In genomic region chr1:39204441-39205081, GRCh38 we compare ENCODE assay signal across 8 cellular contexts. TPM values are rescaled to one million over a fixed set of nuclear protein-coding genes. Genes with fewer than 3 reads are reported as not detected.
DNase-seq lines count a peak whose midpoint lies in the region; ATAC-seq, FAIRE-seq and TF ChIP-seq lines count a peak whose summit lies in the region.

TSS of gene MACF1 (plus strand) at chr1:39204695. CDS start at chr1:39205023, 328 bp downstream.

- BruUV-seq in A673 (replicated peaks; lab: Mats Ljungman, UMichigan) (no TSS peak), K562 (replicated peaks; lab: Mats Ljungman, UMichigan) (no TSS peak)

- H3K4me3 ChIP-seq in A673 (ENCODE audit: low read depth, low read length, poor library complexity, severe bottlenecking) (no peak within 1 kb of the TSS), SJCRH30 (peak within 1 kb of the TSS; percentile 47), K562 (peak within 1 kb of the TSS; percentile 39)

- H3K27me3 ChIP-seq in A673 (replicated peaks; ENCODE audit: insufficient read depth, low read depth, low read length, poor library complexity) (no peaks in the 10 kb centered on the region), SJCRH30 (no peaks in the 10 kb centered on the region), K562 (ENCODE audit: control insufficient read depth in 2 of 2, insufficient read depth in 2 of 2, low read length in 2 of 2) (no peaks in the 10 kb centered on the region)

- 0 out of 2 replicates have a peak, but pooled peaks have one; percentile 35 for TF ChIP-seq POLR2A in K562 (conservative IDR thresholded peaks at IDR 0.05)

- peak; percentile 21 to 64; a peak in 3 of 4 replicates for TF ChIP-seq RAD21 in K562 (CRISPR knock-in tag; conservative IDR thresholded peaks at IDR 0.05 in 1 of 2, IDR thresholded peaks at IDR 0.05 in 1 of 2)

- FAIRE-seq in K562 (lab: Jason Lieb, UNC), result peak; percentile 90

- no peaks in the 10 kb centered on the region for H3K9me1 ChIP-seq in K562 (ENCODE audit: control insufficient read depth, insufficient read depth, low read length)

- intact Hi-C loops in A673 (cut with micrococcal nuclease; ENCODE audit: unreplicated experiment) (no loop called here), K562 (cut with micrococcal nuclease) (loop anchor here (1.0 kb wide), 2 partner anchors 12 to 54 kb away; no protein-coding TSS in a partner anchor)

- H3K27ac ChIP-seq in A673 (ENCODE audit: low read depth, low read length, poor library complexity, severe bottlenecking), result peak within 1 kb of the TSS; percentile 6
- peak within 1 kb of the TSS; percentile 52 for H3K27ac ChIP-seq in SJCRH30
- peak within 1 kb of the TSS; percentile 81 for H3K27ac ChIP-seq in K562 (ENCODE audit: extremely low read depth, low read depth, low read length)

- POLR2A ChIA-PET in A673 (lab: Charles Lee; ENCODE audit: low non-redundant PET) (no interaction called here), K562 (lab: Yijun Ruan, JAX) (interaction anchor here (0.6 to 6.0 kb wide), 11 partner anchors 11 to 1637 kb away, joined by 3 to 61 read pairs (median 4); no protein-coding TSS in a partner anchor)

- H3K79me2 ChIP-seq in K562 (ENCODE audit: control insufficient read depth, insufficient read depth, low read length), result peaks cover 59% of the 10 kb centered on the region

- H3K36me3 ChIP-seq in A673 (ENCODE audit: insufficient read depth, low read length, poor library complexity, severe bottlenecking) (no peaks in the 10 kb centered on the region), SJCRH30 (no peaks in the 10 kb centered on the region), K562 (ENCODE audit: control insufficient read depth, insufficient read depth, low read length) (no peaks in the 10 kb centered on the region; the same call in 2 of the 3 replicates)

- peak within 1 kb of the TSS; percentile 46 for H2AFZ ChIP-seq in K562 (ENCODE audit: low read depth, low read length)

- peak within 1 kb of the TSS; percentile 56 to 86; a peak in 3 of 4 replicates for H3K9ac ChIP-seq in K562 (ENCODE audit: insufficient read depth in 1 of 2, low read depth in 2 of 2, low read length in 2 of 2)

- DNase-seq in A673 (ENCODE audit: low spot score) (peak; percentile 41), SJCRH30 (peak; percentile 74 to 77), K562 (ENCODE audit: extremely low read depth in 1 of 4, low spot score in 3 of 4) (peak; percentile 57 to 89 (median 68)), hepatic stellate cell (ENCODE audit: low spot score) (peak; percentile 80), pulmonary artery endothelial cell (ENCODE audit: low read depth, low spot score) (peak; percentile 79)

- in situ Hi-C loops in K562 (cut with MboI), result no loop called here

- under 1% methylated on average over 9 of the region's 9 CpGs for WGBS in K562 (ENCODE audit: insufficient coverage, low coverage, missing lambda C conversion rate)

- TF ChIP-seq CTCF in A673 (conservative IDR thresholded peaks at IDR 0.05; ENCODE audit: low read depth, low read length), result no peak
- TF ChIP-seq CTCF in K562 (IDR thresholded peaks at IDR 0.05 in 2 of 3, conservative IDR thresholded peaks at IDR 0.05 in 1 of 3; ENCODE audit: insufficient read depth in 2 of 3, low read depth in 1 of 3, low read length in 3 of 3), result peak; percentile 34 to 47 (median 45); a peak in 5 of 6 replicates

- CTCF ChIA-PET in A673 (lab: Charles Lee) (interaction anchor here (1.2 kb wide), 1 partner anchor 13 kb away, joined by 3 read pairs; no protein-coding TSS in a partner anchor), K562 (lab: Yijun Ruan, JAX; ENCODE audit: low intra/inter-chr PET ratio) (interaction anchor here (1.0 to 1.1 kb wide), 2 partner anchors 54 to 56 kb away, joined by 3 to 5 read pairs; no protein-coding TSS in a partner anchor)

- no peaks in the 10 kb centered on the region for H3K9me3 ChIP-seq in A673 (ENCODE audit: low read depth, low read length, poor library complexity, severe bottlenecking)
- H3K9me3 ChIP-seq in SJCRH30 (replicated peaks), result no peaks in the 10 kb centered on the region
- H3K9me3 ChIP-seq in K562 (replicated peaks; ENCODE audit: control insufficient read depth, insufficient read depth, low read depth, low read length), result no peaks in the 10 kb centered on the region

- ATAC-seq in GM21786 (IDR thresholded peaks at IDR 0.05; ENCODE audit: unreplicated experiment), result peak; percentile 37
- ATAC-seq in K562, result peak; percentile 79
- ATAC-seq in HG03175 (IDR thresholded peaks at IDR 0.05; ENCODE audit: unreplicated experiment), result no peak
- no peak for ATAC-seq in GM21526 (IDR thresholded peaks at IDR 0.05; ENCODE audit: low FRiP score, unreplicated experiment)

- H3K4me2 ChIP-seq in K562 (ENCODE audit: insufficient read depth, low read length), result peak within 1 kb of the TSS; percentile 82

- peak; percentile 53; the same call in 1 of the 2 replicates for TF ChIP-seq EP300 in K562 (IDR thresholded peaks at IDR 0.05; ENCODE audit: low read length)

- H3K4me1 ChIP-seq in A673 (ENCODE audit: insufficient read depth, low read length, poor library complexity, severe bottlenecking) (peaks cover 21% of the 10 kb centered on the region), SJCRH30 (peaks cover 19% of the 10 kb centered on the region), K562 (replicated peaks in 1 of 2; ENCODE audit: control insufficient read depth in 2 of 2, insufficient read depth in 2 of 2, low read length in 2 of 2) (peaks cover 17 to 28% of the 10 kb centered on the region in 2 experiments)

- H4K20me1 ChIP-seq in K562 (replicated peaks; ENCODE audit: control insufficient read depth, insufficient read depth, low read length), result no peaks in the 10 kb centered on the region

TF ChIP-seq in K562, 482 proteins besides CTCF, POLR2A, EP300 and RAD21 (continues in another document):
- TF ChIP-seq SOX6 (IDR thresholded peaks at IDR 0.05) (peak; percentile 81), CBFA2T2 (conservative IDR thresholded peaks at IDR 0.05) (peak; percentile 35), CREB3L1 (IDR thresholded peaks at IDR 0.05; ENCODE audit: borderline replicate concordance, low read depth) (no peak), ZNF639 (CRISPR knock-in tag; conservative IDR thresholded peaks at IDR 0.05 in 1 of 2, IDR thresholded peaks at IDR 0.05 in 1 of 2) (peak in 1 of 2 experiments; percentile 31; a peak in 1 of 4 replicates), FOSL1 (tag; conservative IDR thresholded peaks at IDR 0.05) (peak; percentile 77), ATF1 (CRISPR knock-in tag; IDR thresholded peaks at IDR 0.05) (no peak), ATF1 (tag; IDR thresholded peaks at IDR 0.05) (peak; percentile 81), TBL1XR1 (IDR thresholded peaks at IDR 0.05; ENCODE audit: low read length in 2 of 2) (peak in 1 of 2 experiments; percentile 69; a peak in 1 of 4 replicates)

RNA-seq across cellular contexts. Expression of gene MACF1, which starts in this region (rescaled TPM):
- total RNA-seq in A673 (2021) (261 and 265 TPM in 2 replicates), K562 (2014; rRNA removed) (147 and 152 TPM in 2 replicates), K562 (2014; rRNA removed; fragmentation: Illumina TruSeq; extraction: Trizol) (149 and 159 TPM in 2 replicates), K562 (2015; rRNA removed; fragmentation: Illumina TruSeq; extraction: Trizol) (223 and 232 TPM in 2 replicates), K562 (2021) (175 and 200 TPM in 2 replicates), pulmonary artery endothelial cell (580 and 584 TPM in 2 replicates)
- 160 and 172 TPM in 2 replicates for total RNA-seq in SJCRH30 (2014; rRNA removed; shearing (Covaris generic))
- total RNA-seq in K562 (2011; cell fraction: chromatin; rRNA removed; ENCODE audit: low replicate concordance), result 567 and 1,155 TPM in 2 replicates
- total RNA-seq in K562 (2011; cell fraction: nucleolus; rRNA removed), result 256 and 329 TPM in 2 replicates
- total RNA-seq in K562 (2011; cell fraction: nucleoplasm; rRNA removed), result 400 and 459 TPM in 2 replicates
- polyA plus RNA-seq in K562 (2011; rRNA removed) (71.6 and 72.1 TPM in 2 replicates), K562 (2014; fragmentation: Illumina TruSeq; extraction: Trizol) (99.7 and 112 TPM in 2 replicates), K562 (2014; fragmentation: Nextera tagmentation; extraction: Ambion mirVana) (10 to 100 TPM; 13.2 to 21.2 TPM), K562 (2014; rRNA removed) (86.1 and 96.3 TPM in 2 replicates)
- 35.7 and 47.7 TPM in 2 replicates for polyA plus RNA-seq in K562 (2011; cell fraction: cytosol; rRNA removed)
- 255 and 292 TPM in 2 replicates for polyA plus RNA-seq in K562 (2011; cell fraction: nucleus; rRNA removed)
- polyA plus RNA-seq in K562 (2012), result 97.8 and 152 TPM in 2 replicates
- 480 TPM in 2 replicates for polyA minus RNA-seq in K562 (2011; rRNA and poly(A)+ RNA removed)
- polyA minus RNA-seq in K562 (2011; cell fraction: cytosol; rRNA and poly(A)+ RNA removed), result 137 and 164 TPM in 2 replicates
- 348 and 753 TPM in 2 replicates for polyA minus RNA-seq in K562 (2011; cell fraction: nucleus; rRNA and poly(A)+ RNA removed)

Comparison
In these comparisons a context has a peak if more than half of its experiments do, and no peak if none do; other contexts are left out.
1. H3K27ac ChIP-seq: peak in every context shown above with its lines; median percentile 81 in K562; 52 in SJCRH30; 6 in A673.
2. ATAC-seq: peak in GM21786 (single experiment) and K562 (single experiment); none in HG03175 (single experiment) and GM21526 (single experiment).
3. Peak in every context shown above with its lines, with median percentiles within 50 percentile points of each other: DNase-seq.